8 cellular contexts compared by ENCODE assay signal in genomic region chr1:19312782-19313635, GRCh38. TPM values are rescaled to one million over a fixed set of nuclear protein-coding genes. Genes with fewer than 3 reads are reported as not detected.
DNase-seq lines count a peak whose midpoint lies in the region; ATAC-seq and TF ChIP-seq lines count a peak whose summit lies in the region.

No MANE protein-coding gene starts in this region.

- intact Hi-C loops in activated CD4-positive, alpha-beta T cell treated with anti-CD3 and anti-CD28 coated beads, Interleukin-2, amount 10 ng/mL, durations not matched to agents 24 days and 14 days (cut with micrococcal nuclease) = loop anchor here (1.0 kb wide), 1 partner anchor 62 kb away; the partner anchor contains the start of genes EMC1 and MRTO4
- intact Hi-C loops in left lung (cut with DNase I) = no loop called here

- H3K27ac Mint-ChIP-seq in activated CD4-positive, alpha-beta T cell treated with anti-CD3 and anti-CD28 coated beads, Interleukin-2, amount 10 ng/mL, durations not matched to agents 24 days and 14 days = peak overlapping the region; percentile 75

- DNase-seq in activated CD4-positive, alpha-beta T cell treated with anti-CD3 and anti-CD28 coated beads, Interleukin-2, amount 10 ng/mL, durations not matched to agents 24 days and 14 days = peak; percentile 77
- DNase-seq in activated CD4-positive, alpha-beta T cell treated with anti-CD3 and anti-CD28 coated beads for 1 hour = no peak
- DNase-seq in left lung (no peak), suprapubic skin (ENCODE audit: low spot score in 2 of 2) (no peak), C1 segment of cervical spinal cord (lab: John Stamatoyannopoulos, UW) (no peak)

- H3K27ac ChIP-seq in angular gyrus (ENCODE audit: low read depth, low read length) = peak overlapping the region; percentile 86
- H3K27ac ChIP-seq in left lung = peak overlapping the region; percentile 75 to 89
- H3K27ac ChIP-seq in suprapubic skin = peak overlapping the region; percentile 82

- WGBS in suprapubic skin = 60% methylated on average over 11 of the region's 20 CpGs

- H3K4me3 ChIP-seq in left lung (peak overlapping the region; percentile 86 to 94), suprapubic skin (peak overlapping the region; percentile 71)

- TF ChIP-seq POLR2A in suprapubic skin (IDR thresholded peaks at IDR 0.05) = no peak

- peaks cover 0 to 12% of the 10 kb centered on the region in 2 donors for H3K36me3 ChIP-seq in left lung
- H3K36me3 ChIP-seq in suprapubic skin = peaks cover 8% of the 10 kb centered on the region

- H3K27me3 ChIP-seq in left lung = no peaks in the 10 kb centered on the region
- no peaks in the 10 kb centered on the region for H3K27me3 ChIP-seq in suprapubic skin

- H3K9me3 ChIP-seq in left lung (no peaks in the 10 kb centered on the region), suprapubic skin (no peaks in the 10 kb centered on the region)

- H3K4me1 ChIP-seq in left lung (peaks cover 16 to 52% of the 10 kb centered on the region in 2 donors), suprapubic skin (peaks cover 53% of the 10 kb centered on the region)

- no peaks in the 10 kb centered on the region for H3K27me3 Mint-ChIP-seq in activated CD4-positive, alpha-beta T cell treated with anti-CD3 and anti-CD28 coated beads, Interleukin-2, amount 10 ng/mL, durations not matched to agents 24 days and 14 days

- H3K9me3 Mint-ChIP-seq in activated CD4-positive, alpha-beta T cell treated with anti-CD3 and anti-CD28 coated beads, Interleukin-2, amount 10 ng/mL, durations not matched to agents 24 days and 14 days = no peaks in the 10 kb centered on the region

- peak overlapping the region; percentile 92 for H3K4me3 Mint-ChIP-seq in activated CD4-positive, alpha-beta T cell treated with anti-CD3 and anti-CD28 coated beads, Interleukin-2, amount 10 ng/mL, durations not matched to agents 24 days and 14 days

- ATAC-seq in HG03342 (IDR thresholded peaks at IDR 0.05; ENCODE audit: unreplicated experiment) (peak; percentile 10), left lung (no peak), HG03565 (IDR thresholded peaks at IDR 0.05; ENCODE audit: unreplicated experiment) (no peak)

- TF ChIP-seq CTCF in left lung (IDR thresholded peaks at IDR 0.05) (no peak), suprapubic skin (IDR thresholded peaks at IDR 0.05) (no peak)

- H3K4me1 Mint-ChIP-seq in activated CD4-positive, alpha-beta T cell treated with anti-CD3 and anti-CD28 coated beads, Interleukin-2, amount 10 ng/mL, durations not matched to agents 24 days and 14 days = peaks cover 35% of the 10 kb centered on the region

- peaks cover 1% of the 10 kb centered on the region for H3K36me3 Mint-ChIP-seq in activated CD4-positive, alpha-beta T cell treated with anti-CD3 and anti-CD28 coated beads, Interleukin-2, amount 10 ng/mL, durations not matched to agents 24 days and 14 days (ENCODE audit: low read depth)

- TF ChIP-seq EP300 in suprapubic skin (IDR thresholded peaks at IDR 0.05) = no peak

RNA-seq across cellular contexts. Expression of gene SLC66A1, which starts 0.9 kb away (rescaled TPM):
- total RNA-seq in activated CD4-positive, alpha-beta T cell treated with anti-CD3 and anti-CD28 coated beads, Interleukin-2, amount 10 ng/mL, durations not matched to agents 24 days and 14 days = 9.2 and 10.1 TPM in 2 replicates
- total RNA-seq in left lung (10 to 100 TPM; 16.4 to 21.1 TPM), suprapubic skin (10 to 100 TPM; 10.5 to 14.0 (median 12.5) TPM)

RNA-seq across cellular contexts. Expression of gene AKR7A2, which starts 1.1 kb away (rescaled TPM):
- 33.6 and 35.4 TPM in 2 replicates for total RNA-seq in activated CD4-positive, alpha-beta T cell treated with anti-CD3 and anti-CD28 coated beads, Interleukin-2, amount 10 ng/mL, durations not matched to agents 24 days and 14 days
- total RNA-seq in left lung (10 to 100 TPM; 43.2 to 62.8 TPM), suprapubic skin (10 to 100 TPM; 64.8 to 95.6 (median 69.4) TPM)

RNA-seq across cellular contexts. Expression of gene AKR7A3, which starts 24.4 kb away (rescaled TPM):
- 1.8 and 2.5 TPM in 2 replicates for total RNA-seq in activated CD4-positive, alpha-beta T cell treated with anti-CD3 and anti-CD28 coated beads, Interleukin-2, amount 10 ng/mL, durations not matched to agents 24 days and 14 days
- total RNA-seq in left lung (under 1 TPM; 0.26 to 0.52 TPM), suprapubic skin (10 to 100 TPM in 1 of 4 donors, 1 to 10 TPM in 3; 1.7 to 10.1 (median 3.4) TPM)
